Comparison of ENCODE assay signal across 8 cellular contexts in the genomic region with DNA sequence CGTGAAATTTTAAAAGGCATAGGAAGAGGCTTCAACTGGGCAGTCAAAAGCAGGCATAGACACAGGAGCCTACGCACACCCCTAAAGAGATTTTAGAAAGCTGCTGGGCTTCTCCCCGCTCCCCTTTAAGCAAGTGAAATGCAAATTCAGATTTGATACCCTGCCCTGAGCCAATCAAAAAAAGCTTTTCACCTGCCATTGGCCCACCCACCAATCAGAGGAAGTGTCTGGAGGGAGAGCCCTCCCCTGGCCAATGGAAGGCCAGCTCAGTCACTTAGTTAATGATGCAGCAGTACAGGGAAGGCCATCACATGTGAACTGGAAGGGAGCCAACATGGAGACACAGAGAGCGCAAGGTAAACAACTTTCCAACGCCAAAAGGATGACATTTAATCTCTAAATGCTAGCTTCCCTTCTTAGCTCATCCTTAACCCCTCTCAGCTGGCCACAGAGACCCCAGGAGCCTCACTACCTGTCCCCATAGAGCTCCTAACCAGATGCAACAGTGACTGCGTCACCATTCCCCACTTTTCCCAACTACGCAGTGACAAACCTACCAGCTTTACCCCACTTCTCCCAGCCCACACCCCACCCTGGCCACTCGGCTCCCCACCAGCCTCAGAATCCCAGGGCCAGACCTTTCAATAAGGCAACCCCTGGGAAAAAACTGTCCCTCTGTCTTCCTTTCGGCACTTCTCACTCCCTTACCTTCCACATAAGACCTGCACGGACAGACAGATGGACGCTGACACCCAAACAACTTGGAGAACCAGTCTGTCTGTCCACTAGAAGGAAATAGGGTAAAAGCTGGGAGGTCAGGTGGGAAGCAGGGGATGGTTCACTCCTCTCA.
DNase-seq lines count a peak whose midpoint lies in the region; ATAC-seq, FAIRE-seq and TF ChIP-seq lines count a peak whose summit lies in the region.

No MANE protein-coding gene starts in this region.

- no peak for TF ChIP-seq RAD21 in GM12878 (IDR thresholded peaks at IDR 0.05; ENCODE audit: insufficient read depth, low read depth, low read length)

- H2AFZ ChIP-seq in SU-DHL-6 (ENCODE audit: low read depth, low read length, severe bottlenecking) (peak overlapping the region; percentile 38), GM12878 (ENCODE audit: control insufficient read depth, low read depth, low read length) (no peak overlapping the region; the same call in 1 of the 2 replicates)

- SMC1A ChIA-PET in GM12878 (lab: Charles Lee; ENCODE audit: uncharacterized antibody, unreplicated experiment) = interaction anchor here (0.5 to 12.8 kb wide), 19 partner anchors 8 to 140 kb away, joined by 3 to 164 read pairs (median 6); no protein-coding TSS in a partner anchor

- peak; percentile 80; the same call in 1 of the 2 replicates for TF ChIP-seq POLR2A in GM12878 (IDR thresholded peaks at IDR 0.05; ENCODE audit: low read depth, low read length)

- TF ChIP-seq EP300 in GM12878 (IDR thresholded peaks at IDR 0.05; ENCODE audit: borderline replicate concordance in 1 of 2, control insufficient read depth in 1 of 2, low read depth in 2 of 2, low read length in 2 of 2) = 0 out of 4 replicates have a peak, but pooled peaks have one; percentile 9 to 26

- no peaks in the 10 kb centered on the region for H3K9me3 ChIP-seq in SU-DHL-6 (ENCODE audit: insufficient read depth, low read length)
- H3K9me3 ChIP-seq in GM12878 (replicated peaks; ENCODE audit: control insufficient read depth, insufficient read depth, low read length) = no peaks in the 10 kb centered on the region; the same call in 2 of the 3 replicates

- in situ Hi-C loops in GM12878 (cut with MboI) = loop anchor here (10.0 kb wide), 1 partner anchor 142 kb away; no protein-coding TSS in a partner anchor

- CTCF ChIA-PET in GM12878 (lab: Yijun Ruan, JAX) = interaction anchor here (0.7 to 26.0 kb wide), 14 partner anchors 8 to 150 kb away, joined by 3 to 821 read pairs (median 5); no protein-coding TSS in a partner anchor

- WGBS in GM12878 (ENCODE audit: insufficient coverage, insufficient replicate concordance, low lambda C conversion rate, missing lambda C conversion rate) = under 1% methylated on average over 11 of the region's 11 CpGs

- peaks cover 34% of the 10 kb centered on the region for H3K4me1 ChIP-seq in GM12878 (ENCODE audit: control insufficient read depth, insufficient read depth, low read length)

- peak; percentile 91 for FAIRE-seq in GM12878 (lab: Jason Lieb, UNC)

- ATAC-seq in GM18858 (IDR thresholded peaks at IDR 0.05; ENCODE audit: unreplicated experiment) (peak; percentile 62), HG03025 (IDR thresholded peaks at IDR 0.05; ENCODE audit: low FRiP score, unreplicated experiment) (peak; percentile 67), GM12878 (peak; percentile 77)

- H3K79me2 ChIP-seq in SU-DHL-6 (ENCODE audit: insufficient read depth, low read length) (peaks cover 49% of the 10 kb centered on the region), GM12878 (ENCODE audit: control insufficient read depth, insufficient read depth, low read length) (peaks cover 84% of the 10 kb centered on the region)

- intact Hi-C loops in GM12878 (cut with micrococcal nuclease; ENCODE audit: unreplicated experiment) = loop anchor here (10.0 kb wide), 1 partner anchor 1852 kb away; a partner anchor contains a TSS

- peak; percentile 95 for DNase-seq in AG08396 (ENCODE audit: low spot score)
- peak; percentile 96 for DNase-seq in GM12878 (ENCODE audit: low read depth, low spot score)
- peak; percentile 70 for DNase-seq in iris pigment epithelial cell (ENCODE audit: low read depth)
- DNase-seq in stimulated activated CD4-positive, alpha-beta T cell treated with anti-CD3 and anti-CD28 coated beads, Interleukin-1b, Interleukin-23, amount 100 ng/mL, for 1 hour (ENCODE audit: low read depth in 2 of 2) = peak; percentile 36 to 40
- DNase-seq in DMS114 treated with DMSO at 0.1 percent for 48 hours (lab: John Stamatoyannopoulos, UW; ENCODE audit: unreplicated experiment) = no peak

- H4K20me1 ChIP-seq in SU-DHL-6 (ENCODE audit: low read depth, low read length) = no peaks in the 10 kb centered on the region
- no peaks in the 10 kb centered on the region; the same call in 1 of the 2 replicates for H4K20me1 ChIP-seq in GM12878 (ENCODE audit: control insufficient read depth, insufficient read depth)

- TF ChIP-seq CTCF in SU-DHL-6 (IDR thresholded peaks at IDR 0.05; ENCODE audit: insufficient read depth, low read length, poor library complexity, severe bottlenecking) (no peak), GM12878 (IDR thresholded peaks at IDR 0.05 in 2 of 3, conservative IDR thresholded peaks at IDR 0.05 in 1 of 3; ENCODE audit: control insufficient read depth in 2 of 3, extremely low read depth in 1 of 3, insufficient read depth in 1 of 3, low read depth in 3 of 3, low read length in 3 of 3) (no peak)

- POLR2A ChIA-PET in GM12878 (lab: Charles Lee) = interaction anchor here (0.5 to 20.7 kb wide), 21 partner anchors 9 to 896 kb away, joined by 3 to 620 read pairs (median 6); no protein-coding TSS in a partner anchor

- no peaks in the 10 kb centered on the region for H3K9me2 ChIP-seq in SU-DHL-6 (replicated peaks; ENCODE audit: insufficient read depth, low read length)

- H3K9ac ChIP-seq in SU-DHL-6 (ENCODE audit: low read length) = peak overlapping the region; percentile 74
- peak overlapping the region; percentile 84 for H3K9ac ChIP-seq in GM12878 (ENCODE audit: control insufficient read depth, insufficient read depth, low read length)

- peaks cover 7% of the 10 kb centered on the region for H3F3A ChIP-seq in SU-DHL-6 (ENCODE audit: insufficient read depth)

- RAD21 ChIA-PET in GM12878 (lab: Charles Lee; ENCODE audit: unreplicated experiment) = interaction anchor here (0.8 to 14.2 kb wide), 17 partner anchors 9 to 501 kb away, joined by 3 to 160 read pairs (median 8); a partner anchor contains a TSS

- no peaks in the 10 kb centered on the region for H3K27me3 ChIP-seq in SU-DHL-6 (ENCODE audit: low read length)
- no peaks in the 10 kb centered on the region for H3K27me3 ChIP-seq in GM12878 (replicated peaks in 1 of 2; ENCODE audit: control insufficient read depth in 2 of 2, insufficient read depth in 2 of 2, low read length in 1 of 2)

- TSS peak; percentile 99 for BruUV-seq in GM12878 (replicated peaks; lab: Mats Ljungman, UMichigan)

- H3K4me2 ChIP-seq in SU-DHL-6 (ENCODE audit: low read depth, low read length, poor library complexity, severe bottlenecking) = peak overlapping the region; percentile 77
- H3K4me2 ChIP-seq in GM12878 (ENCODE audit: control insufficient read depth, insufficient read depth) = peak overlapping the region; percentile 84

- peak overlapping the region; percentile 77 for H3K4me3 ChIP-seq in SU-DHL-6 (ENCODE audit: insufficient read depth, low read length, poor library complexity, severe bottlenecking)
- peak overlapping the region; percentile 93 for H3K4me3 ChIP-seq in GM12878

- H3K36me3 ChIP-seq in SU-DHL-6 (ENCODE audit: low read length) (no peaks in the 10 kb centered on the region), GM12878 (ENCODE audit: control insufficient read depth in 2 of 2, insufficient read depth in 2 of 2, low read length in 1 of 2) (peaks cover 0 to 5% of the 10 kb centered on the region in 2 experiments; a peak in 2 of 4 replicates)

- H3K27ac ChIP-seq in SU-DHL-6 (ENCODE audit: low read depth, low read length) = peak overlapping the region; percentile 81
- H3K27ac ChIP-seq in GM12878 (ENCODE audit: control insufficient read depth, insufficient read depth) = peak overlapping the region; percentile 95

TF ChIP-seq in GM12878, 131 proteins besides CTCF, POLR2A, EP300 and RAD21 (continues in another document):
- TF ChIP-seq, protein P1, sequence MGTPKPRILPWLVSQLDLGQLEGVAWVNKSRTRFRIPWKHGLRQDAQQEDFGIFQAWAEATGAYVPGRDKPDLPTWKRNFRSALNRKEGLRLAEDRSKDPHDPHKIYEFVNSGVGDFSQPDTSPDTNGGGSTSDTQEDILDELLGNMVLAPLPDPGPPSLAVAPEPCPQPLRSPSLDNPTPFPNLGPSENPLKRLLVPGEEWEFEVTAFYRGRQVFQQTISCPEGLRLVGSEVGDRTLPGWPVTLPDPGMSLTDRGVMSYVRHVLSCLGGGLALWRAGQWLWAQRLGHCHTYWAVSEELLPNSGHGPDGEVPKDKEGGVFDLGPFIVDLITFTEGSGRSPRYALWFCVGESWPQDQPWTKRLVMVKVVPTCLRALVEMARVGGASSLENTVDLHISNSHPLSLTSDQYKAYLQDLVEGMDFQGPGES (IDR thresholded peaks at IDR 0.05) = peak; percentile 86; the same call in 1 of the 2 replicates
- TF ChIP-seq TCF7 (IDR thresholded peaks at IDR 0.05; ENCODE audit: borderline replicate concordance) = no peak
- TF ChIP-seq CEBPB (IDR thresholded peaks at IDR 0.05; ENCODE audit: borderline replicate concordance in 1 of 2, low read depth in 2 of 2, low read length in 2 of 2) = no peak
- TF ChIP-seq KDM1A (IDR thresholded peaks at IDR 0.05; ENCODE audit: borderline replicate concordance) = no peak
- TF ChIP-seq, protein P2, sequence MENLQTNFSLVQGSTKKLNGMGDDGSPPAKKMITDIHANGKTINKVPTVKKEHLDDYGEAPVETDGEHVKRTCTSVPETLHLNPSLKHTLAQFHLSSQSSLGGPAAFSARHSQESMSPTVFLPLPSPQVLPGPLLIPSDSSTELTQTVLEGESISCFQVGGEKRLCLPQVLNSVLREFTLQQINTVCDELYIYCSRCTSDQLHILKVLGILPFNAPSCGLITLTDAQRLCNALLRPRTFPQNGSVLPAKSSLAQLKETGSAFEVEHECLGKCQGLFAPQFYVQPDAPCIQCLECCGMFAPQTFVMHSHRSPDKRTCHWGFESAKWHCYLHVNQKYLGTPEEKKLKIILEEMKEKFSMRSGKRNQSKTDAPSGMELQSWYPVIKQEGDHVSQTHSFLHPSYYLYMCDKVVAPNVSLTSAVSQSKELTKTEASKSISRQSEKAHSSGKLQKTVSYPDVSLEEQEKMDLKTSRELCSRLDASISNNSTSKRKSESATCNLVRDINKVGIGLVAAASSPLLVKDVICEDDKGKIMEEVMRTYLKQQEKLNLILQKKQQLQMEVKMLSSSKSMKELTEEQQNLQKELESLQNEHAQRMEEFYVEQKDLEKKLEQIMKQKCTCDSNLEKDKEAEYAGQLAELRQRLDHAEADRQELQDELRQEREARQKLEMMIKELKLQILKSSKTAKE (IDR thresholded peaks at IDR 0.05; ENCODE audit: low read depth, poor library complexity, severe bottlenecking) = peak; percentile 31
- TF ChIP-seq, protein P3, sequence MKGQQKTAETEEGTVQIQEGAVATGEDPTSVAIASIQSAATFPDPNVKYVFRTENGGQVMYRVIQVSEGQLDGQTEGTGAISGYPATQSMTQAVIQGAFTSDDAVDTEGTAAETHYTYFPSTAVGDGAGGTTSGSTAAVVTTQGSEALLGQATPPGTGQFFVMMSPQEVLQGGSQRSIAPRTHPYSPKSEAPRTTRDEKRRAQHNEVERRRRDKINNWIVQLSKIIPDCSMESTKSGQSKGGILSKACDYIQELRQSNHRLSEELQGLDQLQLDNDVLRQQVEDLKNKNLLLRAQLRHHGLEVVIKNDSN (IDR thresholded peaks at IDR 0.05; ENCODE audit: borderline replicate concordance, extremely low read length, insufficient read depth, low read depth, low read length) = no peak
- TF ChIP-seq RFX5 (IDR thresholded peaks at IDR 0.05; ENCODE audit: low read depth, low read length) = peak; percentile 91
